Comparison of ENCODE assay signal across 9 cellular contexts in the genomic region with DNA sequence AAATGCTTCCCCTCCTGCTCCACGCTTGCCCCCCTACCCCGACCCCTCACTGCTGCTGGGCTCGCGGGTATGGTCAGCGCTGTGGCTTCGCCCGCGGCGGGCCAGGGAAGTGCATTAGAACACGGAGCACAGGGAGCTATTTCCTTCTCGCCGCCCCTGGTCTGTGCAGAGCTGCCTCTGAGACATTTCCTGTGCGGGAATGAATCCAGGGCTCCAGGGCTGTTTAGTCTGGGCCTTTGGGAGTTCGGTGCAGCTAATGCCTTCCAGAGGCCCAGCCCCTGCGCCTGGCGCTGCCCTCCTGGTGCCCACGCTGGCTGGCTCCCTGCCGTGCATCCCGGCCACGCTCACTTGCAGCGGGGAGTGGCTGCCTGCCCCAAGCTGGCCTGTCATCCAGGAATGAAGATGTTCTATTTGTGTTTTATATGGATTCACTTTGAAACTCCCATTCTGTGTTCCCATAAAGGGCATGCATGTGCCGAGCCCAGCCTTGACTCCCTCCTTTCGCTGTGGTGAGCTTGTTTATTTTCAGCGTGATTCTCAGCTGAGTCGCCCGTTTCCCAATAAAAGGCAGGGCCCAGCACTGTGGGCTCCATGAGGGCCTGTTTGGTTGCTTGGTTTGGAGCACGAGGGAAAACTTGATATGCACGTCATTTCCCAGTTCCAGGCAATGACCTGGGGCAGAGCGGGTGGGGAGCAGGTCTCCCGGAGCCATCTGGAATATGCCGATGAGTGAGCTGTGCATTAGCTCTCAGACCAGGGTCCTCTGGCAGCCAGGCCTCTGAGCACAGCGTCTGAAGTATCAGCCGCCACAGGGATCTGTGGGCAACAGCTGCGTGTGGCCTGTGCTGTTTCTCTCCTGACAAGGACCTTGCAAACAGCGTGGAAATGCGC. TPM values are rescaled to one million over a fixed set of nuclear protein-coding genes. Genes with fewer than 3 reads are reported as not detected.
DNase-seq lines count a peak whose midpoint lies in the region; ATAC-seq and TF ChIP-seq lines count a peak whose summit lies in the region.
"Had no signal": no experiment of that assay in that cellular context is flagged by ENCODE, and none has a peak within 500 bp of the region (broad histone marks: within the 10 kb centered on the region; RNA-seq: fewer than 3 reads in every experiment).

No MANE protein-coding gene starts in this region.

- H3K36me3 ChIP-seq in lower lobe of right lung (no peaks in the 10 kb centered on the region), uterus (no peaks in the 10 kb centered on the region)

- H3K4me1 ChIP-seq in lower lobe of right lung (peaks cover 55% of the 10 kb centered on the region), uterus (peaks cover 3 to 14% of the 10 kb centered on the region in 2 donors)

- intact Hi-C loops in lower lobe of right lung (cut with DNase I) (no loop called here), uterus (cut with DNase I; ENCODE audit: low total_unique reads) (no loop called here)

- DNase-seq in DMS 273 (lab: John Stamatoyannopoulos, UW; ENCODE audit: unreplicated experiment) (peak; percentile 71), DMS 273 treated with DMSO at 0.1 percent for 48 hours (lab: John Stamatoyannopoulos, UW) (no peak), dermis microvascular lymphatic vessel endothelial cell (ENCODE audit: low read depth in 2 of 2) (peak; percentile 63 to 94), lower lobe of right lung (no peak), uterus (peak; percentile 50 to 56), SW 1271 (lab: John Stamatoyannopoulos, UW) (no peak), OCI-M1 (lab: John Stamatoyannopoulos, UW) (no peak)

- TF ChIP-seq CTCF in lower lobe of right lung (IDR thresholded peaks at IDR 0.05) (peak; percentile 34), uterus (IDR thresholded peaks at IDR 0.05) (peak in 3 of 4 experiments; percentile 14 to 27 (median 24))

- no peak for TF ChIP-seq POLR2A in uterus (IDR thresholded peaks at IDR 0.05)

- H3K4me3 ChIP-seq in lower lobe of right lung: no peak overlapping the region
- H3K4me3 ChIP-seq in uterus: no peak overlapping the region

- peak; percentile 64 to 71 for ATAC-seq in lower lobe of right lung
- no peak for ATAC-seq in HG02642 (IDR thresholded peaks at IDR 0.05; ENCODE audit: poor library complexity, unreplicated experiment)

- no peaks in the 10 kb centered on the region for H3K27me3 ChIP-seq in lower lobe of right lung (ENCODE audit: low read depth)
- H3K27me3 ChIP-seq in uterus: no peaks in the 10 kb centered on the region

- peak overlapping the region; percentile 80 for H3K27ac ChIP-seq in lower lobe of right lung
- H3K27ac ChIP-seq in uterus: peak overlapping the region; percentile 56 to 68
- H3K27ac ChIP-seq: 22Rv1 had no signal

- H3K9me3 ChIP-seq in lower lobe of right lung: peaks cover 9% of the 10 kb centered on the region
- no peaks in the 10 kb centered on the region for H3K9me3 ChIP-seq in uterus

RNA-seq across cellular contexts. Expression of gene SH3RF3, which starts 42.7 kb away (rescaled TPM):
- total RNA-seq in dermis microvascular lymphatic vessel endothelial cell: 4.5 and 8.9 TPM in 2 replicates
- 5.7 TPM for total RNA-seq in lower lobe of right lung
- 10 to 100 TPM in 1 of 4 donors, 1 to 10 TPM in 2, not detected in 1; 5.1 to 10.2 (median 8.7) TPM for total RNA-seq in uterus

Comparison
In these comparisons a context has a peak if more than half of its experiments do, and no peak if none do; other contexts are left out.
1. DNase-seq: peak in DMS 273 (single experiment), dermis microvascular lymphatic vessel endothelial cell (2 of 2) and uterus (2 of 2); none in DMS 273 treated with DMSO at 0.1 percent for 48 hours (single experiment), lower lobe of right lung (single experiment), SW 1271 (0 of 2) and OCI-M1 (single experiment).